Comparison of ENCODE assay signal across 11 cellular contexts in the genomic region with DNA sequence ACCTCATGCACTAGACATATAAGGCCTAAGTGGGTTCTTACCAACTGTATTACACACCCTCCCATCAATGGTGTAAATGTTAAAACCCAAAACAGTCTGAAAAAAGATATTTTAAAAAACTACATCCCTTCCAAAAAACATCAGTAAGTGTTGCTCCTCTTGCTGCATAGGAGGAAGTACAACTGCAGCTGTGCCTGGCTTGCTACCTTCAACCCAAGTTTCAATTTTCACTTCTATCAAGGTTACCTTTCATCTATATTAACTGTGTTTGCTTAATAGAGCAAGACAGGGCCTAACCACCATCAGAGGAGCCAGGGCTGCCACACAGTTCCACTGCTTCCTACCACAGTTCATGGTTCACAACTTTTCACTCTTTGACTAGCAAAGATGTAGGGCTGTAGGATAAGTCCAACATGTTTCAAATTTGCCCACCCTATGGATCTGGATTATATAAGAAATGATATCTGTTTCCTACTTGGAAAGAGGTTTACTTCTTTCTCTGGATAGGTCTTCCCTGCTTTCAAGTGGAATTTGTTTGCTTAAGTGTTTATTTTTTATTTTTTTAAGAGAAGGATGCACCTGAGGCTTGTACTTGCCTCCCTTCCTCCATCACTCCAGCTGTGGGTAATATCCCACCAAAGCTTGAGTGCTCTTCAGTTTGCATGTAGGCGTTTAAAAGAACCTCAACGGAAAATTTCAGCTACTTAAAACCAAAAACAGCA. TPM values are rescaled to one million over a fixed set of nuclear protein-coding genes. Genes with fewer than 3 reads are reported as not detected.
DNase-seq lines count a peak whose midpoint lies in the region; ATAC-seq lines count a peak whose summit lies in the region.
"Had no signal": no experiment of that assay in that cellular context is flagged by ENCODE, and none has a peak within 500 bp of the region (broad histone marks: within the 10 kb centered on the region; RNA-seq: fewer than 3 reads in every experiment).

No MANE protein-coding gene starts in this region.

- peaks cover 32% of the 10 kb centered on the region for H3K36me3 ChIP-seq in Karpas-422 (ENCODE audit: insufficient read depth, low read length)

- peak overlapping the region; percentile 62 for H3K9ac ChIP-seq in Karpas-422 (ENCODE audit: low read length)
- H3K9ac ChIP-seq: parathyroid adenoma had no signal

- H3K27me3 ChIP-seq in Karpas-422 (ENCODE audit: low read length): no peaks in the 10 kb centered on the region

- H3K4me3 ChIP-seq in Karpas-422 (ENCODE audit: low read length): peak overlapping the region; percentile 17

- H3K4me2 ChIP-seq in Karpas-422 (ENCODE audit: low read depth, low read length, poor library complexity, severe bottlenecking): peak overlapping the region; percentile 60

- peaks cover 53% of the 10 kb centered on the region for H3K79me2 ChIP-seq in Karpas-422 (ENCODE audit: low read length)
- H3K79me2 ChIP-seq: parathyroid adenoma had no signal

- peak; percentile 83 for ATAC-seq in GM21723 (IDR thresholded peaks at IDR 0.05; ENCODE audit: unreplicated experiment)

- no peaks in the 10 kb centered on the region for H3K9me3 ChIP-seq in Karpas-422 (ENCODE audit: low read length)

- DNase-seq in DMS53 (lab: John Stamatoyannopoulos, UW): peak; percentile 25
- no peak for DNase-seq in DMS53 treated with DMSO at 0.1 percent for 48 hours (lab: John Stamatoyannopoulos, UW; ENCODE audit: unreplicated experiment)
- DNase-seq in Karpas-422: peak; percentile 86
- peak; percentile 19 for DNase-seq in renal cortical epithelial cell (ENCODE audit: low read depth)
- no peak for DNase-seq in NCI-H526 treated with DMSO at 0.1 percent for 48 hours (lab: John Stamatoyannopoulos, UW)
- no peak for DNase-seq in NCI-H1417 treated with DMSO at 0.1 percent for 48 hours (lab: John Stamatoyannopoulos, UW)
- DNase-seq in activated CD8-positive, alpha-beta memory T cell treated with anti-CD3 and anti-CD28 coated beads for 24 hours: no peak

- no peaks in the 10 kb centered on the region for H3K9me2 ChIP-seq in Karpas-422 (replicated peaks; ENCODE audit: insufficient read depth, low read length)

- no peak overlapping the region for H2AFZ ChIP-seq in Karpas-422 (ENCODE audit: low read length)
- H2AFZ ChIP-seq: parathyroid adenoma had no signal

- no peaks in the 10 kb centered on the region for H4K20me1 ChIP-seq in Karpas-422 (ENCODE audit: insufficient read depth, low read depth, low read length)

- peaks cover 66% of the 10 kb centered on the region for H3K4me1 ChIP-seq in Karpas-422 (ENCODE audit: low read length)
- H3K4me1 ChIP-seq: parathyroid adenoma had no signal

- peak overlapping the region; percentile 97 for H3K27ac ChIP-seq in Karpas-422 (ENCODE audit: low read length)
- H3K27ac ChIP-seq: 22Rv1, parathyroid adenoma had no signal

RNA-seq across cellular contexts. Expression of a gene that starts 56.7 kb away (rescaled TPM):
- total RNA-seq in Karpas-422 (2014; rRNA removed; shearing (Covaris generic); ENCODE audit: low replicate concordance): 0.18 and 1.5 TPM in 2 replicates
- total RNA-seq in renal cortical epithelial cell: 10.8 and 25.7 TPM in 2 replicates
- total RNA-seq: activated CD8-positive, alpha-beta memory T cell treated with anti-CD3 and anti-CD28 coated beads for 36 hours had no signal

Comparison
In these comparisons a context has a peak if more than half of its experiments do, and no peak if none do; other contexts are left out.
1. DNase-seq: peak in DMS53 (single experiment), Karpas-422 (single experiment) and renal cortical epithelial cell (single experiment); none in DMS53 treated with DMSO at 0.1 percent for 48 hours (single experiment), NCI-H526 treated with DMSO at 0.1 percent for 48 hours (single experiment), NCI-H1417 treated with DMSO at 0.1 percent for 48 hours (single experiment) and activated CD8-positive, alpha-beta memory T cell treated with anti-CD3 and anti-CD28 coated beads for 24 hours (single experiment).